23 cellular contexts compared by ENCODE assay signal in genomic region chr6:25553502-25553901, GRCh38.
DNase-seq lines count a peak whose midpoint lies in the region; ATAC-seq and TF ChIP-seq lines count a peak whose summit lies in the region.
"Had no signal": no experiment of that assay in that cellular context is flagged by ENCODE, and none has a peak within 500 bp of the region (broad histone marks: within the 10 kb centered on the region; RNA-seq: fewer than 3 reads in every experiment).

No MANE protein-coding gene starts in this region.

- H3K4me3 Mint-ChIP-seq in endodermal cell: no peak overlapping the region
- H3K4me3 Mint-ChIP-seq: CD4-positive, alpha-beta T cell; HFFc6 had no signal

- no peak for TF ChIP-seq POLR2A in heart left ventricle (IDR thresholded peaks at IDR 0.05)

- no peaks in the 10 kb centered on the region for H4K20me1 ChIP-seq in SK-N-SH (ENCODE audit: insufficient read depth)
- H4K20me1 ChIP-seq: BLaER1 had no signal

- CTCF ChIA-PET in SK-N-SH (lab: Yijun Ruan, JAX): interaction anchor here (1.4 to 6.4 kb wide), 4 partner anchors 14 to 276 kb away, joined by 3 to 71 read pairs (median 48); partner anchors contain the start of gene CARMIL1

- peaks cover 7% of the 10 kb centered on the region for H3K4me1 Mint-ChIP-seq in endodermal cell

- no peak overlapping the region for H3K4me2 ChIP-seq in SK-N-SH
- H3K4me2 ChIP-seq: BLaER1 had no signal

- H3K36me3 ChIP-seq in cardiac muscle cell (no peaks in the 10 kb centered on the region), heart left ventricle (peaks cover 0 to 12% (median 0%) of the 10 kb centered on the region in 9 donors), SK-N-SH (replicated peaks in 1 of 2; ENCODE audit: control insufficient read depth in 1 of 2, insufficient read depth in 2 of 2, low read length in 1 of 2) (no peaks in the 10 kb centered on the region), endodermal cell (ENCODE audit: control insufficient read depth, insufficient read depth, low read length) (no peaks in the 10 kb centered on the region)
- H3K36me3 ChIP-seq: BLaER1 had no signal

- ATAC-seq in heart left ventricle (no peak), GM21526 (IDR thresholded peaks at IDR 0.05; ENCODE audit: low FRiP score, unreplicated experiment) (no peak), HG03565 (IDR thresholded peaks at IDR 0.05; ENCODE audit: unreplicated experiment) (no peak)
- ATAC-seq: Right ventricle myocardium inferior had no signal

- intact Hi-C loops in heart left ventricle (cut with DNase I): loop anchor here in 1 of 10 donors (10.0 kb wide), 1 partner anchor 319 kb away; no protein-coding TSS in a partner anchor

- TF ChIP-seq EP300 in SK-N-SH (IDR thresholded peaks at IDR 0.05; ENCODE audit: borderline replicate concordance in 1 of 2, low read depth in 1 of 2, low read length in 1 of 2): no peak

- H3K36me3 Mint-ChIP-seq in endodermal cell (ENCODE audit: low read depth): no peaks in the 10 kb centered on the region

- H3K4me1 ChIP-seq in cardiac muscle cell (ENCODE audit: low read depth) (peaks cover 21% of the 10 kb centered on the region), heart left ventricle (peaks cover 0 to 3% (median 0%) of the 10 kb centered on the region in 12 donors), SK-N-SH (ENCODE audit: control insufficient read depth in 1 of 2, insufficient read depth in 2 of 2, low read depth in 1 of 2, low read length in 1 of 2) (peaks cover 0 to 6% of the 10 kb centered on the region in 2 experiments; a peak in 2 of 4 replicates), endodermal cell (ENCODE audit: control insufficient read depth, insufficient read depth, low read length) (no peaks in the 10 kb centered on the region)
- H3K4me1 ChIP-seq: BLaER1 had no signal

- no peaks in the 10 kb centered on the region for H3K27me3 Mint-ChIP-seq in endodermal cell (ENCODE audit: insufficient read depth)
- H3K27me3 Mint-ChIP-seq: CD4-positive, alpha-beta T cell had no signal

- no peaks in the 10 kb centered on the region for H3K9me2 ChIP-seq in SK-N-SH

- H3K9ac ChIP-seq in SK-N-SH (no peak overlapping the region), endodermal cell (ENCODE audit: extremely low read depth, low read length, poor library complexity, severe bottlenecking) (no peak overlapping the region)
- H3K9ac ChIP-seq: BLaER1 had no signal

- no peaks in the 10 kb centered on the region for H3F3A ChIP-seq in SK-N-SH (replicated peaks; ENCODE audit: insufficient read depth)

- no peak overlapping the region for H3K27ac Mint-ChIP-seq in endodermal cell
- H3K27ac Mint-ChIP-seq: CD4-positive, alpha-beta T cell; HFFc6 had no signal

- 73 to 82% (median 76%) methylated on average over 3 of the region's 3 CpGs for WGBS in heart left ventricle, 4 donors
- 59% methylated on average over 3 of the region's 3 CpGs for WGBS in SK-N-SH (ENCODE audit: low lambda C conversion rate)
- WGBS in endodermal cell (ENCODE audit: insufficient coverage in 1 of 2, insufficient read length in 1 of 2), 2 experiments: 93% methylated on average over 3 of the region's 3 CpGs; no CpG with 5 or more reads in 1 of the 2 experiments

- H3K9me3 ChIP-seq in cardiac muscle cell (ENCODE audit: low read depth): no peaks in the 10 kb centered on the region
- no peaks in the 10 kb centered on the region for H3K9me3 ChIP-seq in heart left ventricle
- H3K9me3 ChIP-seq in SK-N-SH: no peaks in the 10 kb centered on the region
- no peaks in the 10 kb centered on the region for H3K9me3 ChIP-seq in endodermal cell (ENCODE audit: control insufficient read depth, low read length)
- H3K9me3 ChIP-seq: BLaER1 had no signal

- no peak for TF ChIP-seq RAD21 in SK-N-SH (IDR thresholded peaks at IDR 0.05; ENCODE audit: low read length)

- POLR2A ChIA-PET in SK-N-SH (lab: Yijun Ruan, JAX): no interaction called here

- no peaks in the 10 kb centered on the region for H3K27me3 ChIP-seq in cardiac muscle cell
- no peaks in the 10 kb centered on the region for H3K27me3 ChIP-seq in heart left ventricle
- no peaks in the 10 kb centered on the region for H3K27me3 ChIP-seq in SK-N-SH (ENCODE audit: insufficient read depth)
- no peaks in the 10 kb centered on the region for H3K27me3 ChIP-seq in endodermal cell (ENCODE audit: control insufficient read depth, insufficient read depth, low read length, poor library complexity, severe bottlenecking)
- H3K27me3 ChIP-seq: BLaER1 had no signal

- no peak overlapping the region for H3K4me3 ChIP-seq in cardiac muscle cell
- no peak overlapping the region for H3K4me3 ChIP-seq in heart left ventricle
- no peak overlapping the region for H3K4me3 ChIP-seq in SK-N-SH (ENCODE audit: low read depth in 2 of 2, low read length in 1 of 2)
- H3K4me3 ChIP-seq in endodermal cell (ENCODE audit: low read length): no peak overlapping the region
- H3K4me3 ChIP-seq: BLaER1 had no signal

- no peaks in the 10 kb centered on the region for H3K79me2 ChIP-seq in SK-N-SH (ENCODE audit: insufficient read depth)

- H3K9me3 Mint-ChIP-seq in endodermal cell: no peaks in the 10 kb centered on the region
- H3K9me3 Mint-ChIP-seq: CD4-positive, alpha-beta T cell; HFFc6 had no signal

- DNase-seq in cardiac muscle cell (ENCODE audit: low read depth in 1 of 2, low spot score in 1 of 2) (no peak), heart left ventricle (no peak), SK-N-SH (no peak), fibroblast of peridontal ligament (ENCODE audit: extremely low read depth) (peak; percentile 82), endodermal cell (no peak), AG08395 (ENCODE audit: low spot score) (no peak)
- DNase-seq: CD4-positive, alpha-beta T cell; COR-L47; DMS79; HFFc6; Kasumi-1; NCI-H1417; NCI-H1694 treated with DMSO at 0.1 percent for 48 hours; NCI-H2081 treated with DMSO at 0.1 percent for 48 hours; NCI-H2171 treated with DMSO at 0.1 percent for 48 hours; NCI-H524 treated with DMSO at 0.1 percent for 48 hours; OCI-M1; SW 1271 had no signal

- peak overlapping the region; percentile 18 for H3K27ac ChIP-seq in cardiac muscle cell
- no peak overlapping the region for H3K27ac ChIP-seq in heart left ventricle
- peak overlapping the region in 1 of 2 experiments; percentile 53; a peak in 2 of 4 replicates for H3K27ac ChIP-seq in SK-N-SH (ENCODE audit: low read depth in 2 of 2, low read length in 1 of 2)
- no peak overlapping the region for H3K27ac ChIP-seq in endodermal cell (ENCODE audit: low read depth, low read length)
- H3K27ac ChIP-seq: 22Rv1, BLaER1 had no signal

- TF ChIP-seq CTCF in cardiac muscle cell (IDR thresholded peaks at IDR 0.05; ENCODE audit: low read depth, low read length) (no peak), heart left ventricle (IDR thresholded peaks at IDR 0.05) (no peak), SK-N-SH (IDR thresholded peaks at IDR 0.05) (no peak), endodermal cell (conservative IDR thresholded peaks at IDR 0.05) (no peak)

- H2AFZ ChIP-seq in SK-N-SH (ENCODE audit: low read depth): no peak overlapping the region

TF ChIP-seq in SK-N-SH, 30 proteins besides CTCF, POLR2A, EP300 and RAD21:
- TF ChIP-seq RCOR1 (IDR thresholded peaks at IDR 0.05; ENCODE audit: low read length) (no peak), POLR2AphosphoS5 (IDR thresholded peaks at IDR 0.05; ENCODE audit: low read depth, low read length) (peak; percentile 38; the same call in 1 of the 2 replicates), TCF12 (IDR thresholded peaks at IDR 0.05) (peak; percentile 95), PBX3 (IDR thresholded peaks at IDR 0.05) (peak; percentile 24)
